ENCODE assay signal across 24 cellular contexts in genomic region chr2:8694737-8695136, GRCh38. TPM values are rescaled to one million over a fixed set of nuclear protein-coding genes. Genes with fewer than 3 reads are reported as not detected.
DNase-seq lines count a peak whose midpoint lies in the region; ATAC-seq and TF ChIP-seq lines count a peak whose summit lies in the region.
"Had no signal": no experiment of that assay in that cellular context is flagged by ENCODE, and none has a peak within 500 bp of the region (broad histone marks: within the 10 kb centered on the region; RNA-seq: fewer than 3 reads in every experiment).

No MANE protein-coding gene starts in this region.

- H3K9me3 ChIP-seq in mammary epithelial cell (replicated peaks; ENCODE audit: insufficient read depth, low read length) (no peaks in the 10 kb centered on the region), adipocyte (ENCODE audit: control insufficient read depth, low read length) (peaks cover 6% of the 10 kb centered on the region), body of pancreas (no peaks in the 10 kb centered on the region), SJCRH30 (replicated peaks) (no peaks in the 10 kb centered on the region)
- H3K9me3 ChIP-seq: BLaER1 had no signal

- no peak overlapping the region for H3K4me2 ChIP-seq in mammary epithelial cell (ENCODE audit: insufficient read depth, low read depth, low read length)
- H3K4me2 ChIP-seq: BLaER1 had no signal

- ATAC-seq in body of pancreas: no peak
- no peak for ATAC-seq in GM18517 (IDR thresholded peaks at IDR 0.05; ENCODE audit: unreplicated experiment)
- ATAC-seq in effector memory CD8-positive, alpha-beta T cell (replicated peaks): no peak
- ATAC-seq: activated CD8-positive, alpha-beta T cell treated with anti-CD3 and anti-CD28 coated beads, Interleukin-2, amount 10 ng/mL, durations not matched to agents 7 days and 5 days; activated naive CD8-positive, alpha-beta T cell treated with anti-CD3 and anti-CD28 coated beads, Interleukin-2, amount 50 U/mL, for 24 hours had no signal

- DNase-seq in mammary epithelial cell (peak; percentile 11), MCF 10A (ENCODE audit: unreplicated experiment) (no peak), adipocyte (ENCODE audit: low read depth) (peak; percentile 16), glomerular visceral epithelial cell (ENCODE audit: extremely low spot score) (peak; percentile 6), body of pancreas (no peak), SJCRH30 (no peak)
- DNase-seq in effector memory CD8-positive, alpha-beta T cell: no peak
- DNase-seq: 8988T; activated B cell treated with CpG ODN at 0.5 μM for 24 hours; activated CD8-positive, alpha-beta T cell treated with anti-CD3 and anti-CD28 coated beads, Interleukin-2, amount 10 ng/mL, durations not matched to agents 7 days and 5 days; activated gamma-delta T cell; activated naive CD8-positive, alpha-beta T cell treated with anti-CD3 and anti-CD28 coated beads, Interleukin-2, amount 50 U/mL, for 24 hours; dorsolateral prefrontal cortex; EL; islet precursor cell; NCI-H1694; NCI-H526; RPMI8226; stimulated activated CD4-positive, alpha-beta T cell treated with anti-CD3 and anti-CD28 coated beads, Interleukin-4, amount 100 ng/mL, for 1 hour; stimulated activated naive CD4-positive, alpha-beta T cell treated with Interleukin-2 at 50 U/mL for 16 hours; tibial artery had no signal

- WGBS in mammary epithelial cell (ENCODE audit: low coverage, missing lambda C conversion rate): 81% methylated on average over 8 of the region's 8 CpGs
- 71 to 74% methylated on average over 8 of the region's 8 CpGs for WGBS in body of pancreas, 2 donors

- H3K4me1 Mint-ChIP-seq in MCF 10A (ENCODE audit: insufficient read depth, unreplicated experiment): no peaks in the 10 kb centered on the region
- peaks cover 0 to 5% of the 10 kb centered on the region in 2 donors for H3K4me1 Mint-ChIP-seq in effector memory CD8-positive, alpha-beta T cell (ENCODE audit: low read depth in 2 of 2)
- H3K4me1 Mint-ChIP-seq: activated B cell treated with CpG ODN at 0.5 μM for 24 hours had no signal

- H3K4me3 ChIP-seq in mammary epithelial cell (replicated peaks in 1 of 3; ENCODE audit: insufficient read depth in 1 of 3, low read depth in 2 of 3, low read length in 3 of 3) (no peak overlapping the region), adipocyte (ENCODE audit: low read length) (no peak overlapping the region), body of pancreas (no peak overlapping the region), SJCRH30 (no peak overlapping the region)
- H3K4me3 ChIP-seq: BLaER1, cardiac muscle cell, dorsolateral prefrontal cortex, tibial artery had no signal

- H3K36me3 Mint-ChIP-seq in MCF 10A (ENCODE audit: insufficient read depth, unreplicated experiment): peaks cover 4% of the 10 kb centered on the region
- H3K36me3 Mint-ChIP-seq in effector memory CD8-positive, alpha-beta T cell (ENCODE audit: insufficient read depth): no peaks in the 10 kb centered on the region

- CTCF ChIA-PET in mammary epithelial cell (lab: Charles Lee; ENCODE audit: low non-redundant PET) (no interaction called here), MCF 10A (lab: Yijun Ruan, JAX) (no interaction called here)

- peaks cover 12% of the 10 kb centered on the region for H3K27me3 Mint-ChIP-seq in MCF 10A (ENCODE audit: insufficient read depth, unreplicated experiment)
- peaks cover 13 to 26% of the 10 kb centered on the region in 2 donors for H3K27me3 Mint-ChIP-seq in effector memory CD8-positive, alpha-beta T cell

- H4K20me1 ChIP-seq in mammary epithelial cell (ENCODE audit: insufficient read depth, low read length): no peaks in the 10 kb centered on the region
- H4K20me1 ChIP-seq: BLaER1 had no signal

- no peak overlapping the region for H3K27ac ChIP-seq in mammary epithelial cell (ENCODE audit: insufficient read depth, low read depth, low read length)
- no peak overlapping the region for H3K27ac ChIP-seq in body of pancreas
- H3K27ac ChIP-seq in SJCRH30: no peak overlapping the region
- H3K27ac ChIP-seq: BLaER1, cardiac muscle cell, dorsolateral prefrontal cortex, tibial artery had no signal

- POLR2A ChIA-PET in MCF 10A (lab: Yijun Ruan, JAX): no interaction called here

- H3K27ac Mint-ChIP-seq in MCF 10A (ENCODE audit: low read depth, unreplicated experiment): no peak overlapping the region
- H3K27ac Mint-ChIP-seq in effector memory CD8-positive, alpha-beta T cell: no peak overlapping the region
- H3K27ac Mint-ChIP-seq: activated B cell treated with CpG ODN at 0.5 μM for 24 hours; activated CD8-positive, alpha-beta T cell treated with anti-CD3 and anti-CD28 coated beads, Interleukin-2, amount 10 ng/mL, durations not matched to agents 7 days and 5 days; activated naive CD8-positive, alpha-beta T cell treated with anti-CD3 and anti-CD28 coated beads, Interleukin-2, amount 50 U/mL, for 24 hours had no signal

- TF ChIP-seq CTCF in mammary epithelial cell (conservative IDR thresholded peaks at IDR 0.05 in 1 of 2, IDR thresholded peaks at IDR 0.05 in 1 of 2; ENCODE audit: extremely low read depth in 1 of 2, insufficient read depth in 1 of 2, low read depth in 1 of 2, low read length in 2 of 2) (no peak), MCF 10A (IDR thresholded peaks at IDR 0.05; ENCODE audit: unreplicated experiment) (no peak), body of pancreas (IDR thresholded peaks at IDR 0.05) (no peak)

- H3K36me3 ChIP-seq in mammary epithelial cell (ENCODE audit: insufficient read depth, low read length): no peaks in the 10 kb centered on the region
- H3K36me3 ChIP-seq in adipocyte (ENCODE audit: control insufficient read depth, insufficient read depth, low read length, severe bottlenecking): no peaks in the 10 kb centered on the region
- no peaks in the 10 kb centered on the region for H3K36me3 ChIP-seq in body of pancreas (replicated peaks in 1 of 2; ENCODE audit: insufficient read depth in 1 of 2, low read depth in 2 of 2)
- no peaks in the 10 kb centered on the region for H3K36me3 ChIP-seq in SJCRH30
- H3K36me3 ChIP-seq: BLaER1, cardiac muscle cell, tibial artery had no signal

- intact Hi-C loops in mammary epithelial cell (cut with micrococcal nuclease): no loop called here
- intact Hi-C loops in MCF 10A (cut with micrococcal nuclease): loop anchor here (5.0 kb wide), 1 partner anchor 108 kb away; no protein-coding TSS in a partner anchor
- intact Hi-C loops in body of pancreas (cut with DNase I): no loop called here

- no peaks in the 10 kb centered on the region for H3K27me3 ChIP-seq in mammary epithelial cell (ENCODE audit: insufficient read depth, low read length)
- H3K27me3 ChIP-seq in adipocyte (replicated peaks; ENCODE audit: control insufficient read depth, insufficient read depth, low read length): peaks cover 15% of the 10 kb centered on the region
- H3K27me3 ChIP-seq in body of pancreas: no peaks in the 10 kb centered on the region
- peaks cover 5% of the 10 kb centered on the region; the same call in 1 of the 2 replicates for H3K27me3 ChIP-seq in SJCRH30
- H3K27me3 ChIP-seq: BLaER1, cardiac muscle cell, tibial artery had no signal

- dilution Hi-C loops in mammary epithelial cell (cut with HindIII; ENCODE audit: low sequenced_read_pairs): no loop called here

- BruUV-seq in mammary epithelial cell (replicated peaks; lab: Mats Ljungman, UMichigan) (no TSS peak), MCF 10A (replicated peaks; lab: Mats Ljungman, UMichigan) (no TSS peak)

- in situ Hi-C loops in mammary epithelial cell (cut with MboI; ENCODE audit: low sequenced_read_pairs in 2 of 2): loop anchor here (25.0 kb wide), 3 partner anchors 1007 to 1582 kb away; no protein-coding TSS in a partner anchor

- no peak overlapping the region for H2AFZ ChIP-seq in mammary epithelial cell (ENCODE audit: low read depth, low read length)

- H3K9ac ChIP-seq in mammary epithelial cell (ENCODE audit: insufficient read depth, low read length): no peak overlapping the region
- no peak overlapping the region for H3K9ac ChIP-seq in adipocyte (ENCODE audit: low read length)
- H3K9ac ChIP-seq: BLaER1 had no signal

- H3K4me3 Mint-ChIP-seq in MCF 10A (ENCODE audit: unreplicated experiment): no peak overlapping the region
- H3K4me3 Mint-ChIP-seq in effector memory CD8-positive, alpha-beta T cell: no peak overlapping the region
- H3K4me3 Mint-ChIP-seq: activated B cell treated with CpG ODN at 0.5 μM for 24 hours; activated CD8-positive, alpha-beta T cell treated with anti-CD3 and anti-CD28 coated beads, Interleukin-2, amount 10 ng/mL, durations not matched to agents 7 days and 5 days; activated naive CD8-positive, alpha-beta T cell treated with anti-CD3 and anti-CD28 coated beads, Interleukin-2, amount 50 U/mL, for 24 hours had no signal

- H3K4me1 ChIP-seq in mammary epithelial cell (ENCODE audit: insufficient read depth, low read length): peaks cover 11% of the 10 kb centered on the region
- peaks cover 12% of the 10 kb centered on the region for H3K4me1 ChIP-seq in adipocyte (ENCODE audit: control insufficient read depth, insufficient read depth, low read length)
- H3K4me1 ChIP-seq in body of pancreas: peaks cover 8% of the 10 kb centered on the region
- H3K4me1 ChIP-seq in SJCRH30: no peaks in the 10 kb centered on the region

- H3K9me3 Mint-ChIP-seq in MCF 10A (ENCODE audit: unreplicated experiment): no peaks in the 10 kb centered on the region
- H3K9me3 Mint-ChIP-seq in effector memory CD8-positive, alpha-beta T cell: no peaks in the 10 kb centered on the region
- H3K9me3 Mint-ChIP-seq: activated B cell treated with CpG ODN at 0.5 μM for 24 hours; activated naive CD8-positive, alpha-beta T cell treated with anti-CD3 and anti-CD28 coated beads, Interleukin-2, amount 50 U/mL, for 24 hours had no signal

- H3K79me2 ChIP-seq in mammary epithelial cell (ENCODE audit: insufficient read depth, low read length): no peaks in the 10 kb centered on the region

- TF ChIP-seq POLR2A in body of pancreas (IDR thresholded peaks at IDR 0.05): no peak

RNA-seq across cellular contexts. Expression of gene ID2, which starts 12.9 kb away (rescaled TPM):
- total RNA-seq in mammary epithelial cell: 1 to 10 TPM; 4.4 to 8.7 TPM
- 14.7 TPM for polyA plus RNA-seq in mammary epithelial cell
- not detected for polyA minus RNA-seq in mammary epithelial cell
- 0.54 and 2.0 TPM in 2 replicates for total RNA-seq in MCF 10A (2022)
- total RNA-seq in body of pancreas: 100 to 1,000 TPM in 1 of 2 donors, 10 to 100 TPM in 1; 50.3 to 157 TPM
- 15.8 and 17.6 TPM in 2 replicates for total RNA-seq in SJCRH30 (2014; rRNA removed; shearing (Covaris generic))

Comparison
In these comparisons a context has a peak if more than half of its experiments do, and no peak if none do; other contexts are left out.
1. DNase-seq: peak in mammary epithelial cell (single experiment), adipocyte (single experiment) and glomerular visceral epithelial cell (single experiment); none in MCF 10A (single experiment), body of pancreas (0 of 4), effector memory CD8-positive, alpha-beta T cell (0 of 3) and SJCRH30 (0 of 2).